ENCODE assay signal across 8 cellular contexts in the genomic region with DNA sequence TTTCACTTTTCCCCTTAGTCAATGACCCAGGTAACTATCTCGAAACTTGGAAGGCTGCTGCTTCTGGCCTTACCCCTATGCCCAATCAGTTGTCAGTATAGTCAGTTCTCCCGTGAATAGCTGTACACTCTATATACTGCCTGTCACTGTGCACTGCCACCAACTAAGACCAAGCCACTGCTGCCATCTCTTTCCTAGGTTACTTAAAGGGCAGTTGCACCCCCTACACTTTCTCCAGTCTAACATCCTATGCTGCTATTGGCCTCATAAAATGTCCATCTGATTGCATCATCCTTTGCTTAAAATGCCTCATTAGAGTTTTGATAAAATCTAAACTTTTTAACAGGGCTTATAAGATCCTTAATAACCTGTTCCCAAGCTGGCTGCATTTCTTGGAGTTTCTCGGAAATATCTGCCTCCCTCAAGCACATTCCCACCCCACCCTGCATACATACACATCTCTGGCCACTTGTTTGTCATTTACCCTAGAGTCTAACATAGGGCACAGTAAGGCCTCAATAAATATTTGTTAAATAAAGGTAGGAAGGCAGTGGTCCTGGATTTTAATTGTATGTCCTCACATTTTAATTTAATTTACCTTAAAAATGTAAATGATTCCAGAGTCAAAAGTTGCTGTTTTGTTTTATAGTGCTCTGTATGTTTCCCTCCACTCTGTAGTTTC. TPM values are rescaled to one million over a fixed set of nuclear protein-coding genes. Genes with fewer than 3 reads are reported as not detected.
DNase-seq lines count a peak whose midpoint lies in the region; ATAC-seq and TF ChIP-seq lines count a peak whose summit lies in the region.

No MANE protein-coding gene starts in this region.

- peaks cover 80% of the 10 kb centered on the region for H3K4me1 Mint-ChIP-seq in dendritic cell treated with granulocyte-macrophage colony-stimulating factor and Interleukin-4, amounts not matched to agents 40 ng/mL and 50 ng/mL, for 4 days (ENCODE audit: low read depth)
- H3K4me1 Mint-ChIP-seq in endothelial cell (ENCODE audit: unreplicated experiment) = peaks cover 11% of the 10 kb centered on the region

- ATAC-seq in Right ventricle myocardium inferior (no peak), aorta (ENCODE audit: low FRiP score) (no peak)

- TF ChIP-seq CTCF in right atrium auricular region (IDR thresholded peaks at IDR 0.05) = no peak
- no peak for TF ChIP-seq CTCF in endothelial cell (IDR thresholded peaks at IDR 0.05; ENCODE audit: unreplicated experiment)

- no peaks in the 10 kb centered on the region for H3K9me3 Mint-ChIP-seq in dendritic cell treated with granulocyte-macrophage colony-stimulating factor and Interleukin-4, amounts not matched to agents 40 ng/mL and 50 ng/mL, for 4 days
- no peaks in the 10 kb centered on the region for H3K9me3 Mint-ChIP-seq in endothelial cell (ENCODE audit: unreplicated experiment)

- H3K27ac Mint-ChIP-seq in dendritic cell treated with granulocyte-macrophage colony-stimulating factor and Interleukin-4, amounts not matched to agents 40 ng/mL and 50 ng/mL, for 4 days = peak overlapping the region; percentile 77
- no peak overlapping the region for H3K27ac Mint-ChIP-seq in endothelial cell (ENCODE audit: unreplicated experiment)

- intact Hi-C loops in Right ventricle myocardium inferior (cut with DNase I) = no loop called here
- intact Hi-C loops in dendritic cell treated with granulocyte-macrophage colony-stimulating factor and Interleukin-4, amounts not matched to agents 40 ng/mL and 50 ng/mL, for 4 days (cut with micrococcal nuclease) = loop anchor here (5.0 kb wide), 1 partner anchor 34 kb away; a partner anchor contains a TSS
- intact Hi-C loops in aorta (cut with DNase I) = loop anchor here in 1 of 2 donors (5.0 kb wide), 1 partner anchor 36 kb away; no protein-coding TSS in a partner anchor

- H3K9me3 ChIP-seq in right atrium auricular region (no peaks in the 10 kb centered on the region), aorta (ENCODE audit: control insufficient read depth, low read length) (no peaks in the 10 kb centered on the region)

- no peak overlapping the region for H3K4me3 Mint-ChIP-seq in dendritic cell treated with granulocyte-macrophage colony-stimulating factor and Interleukin-4, amounts not matched to agents 40 ng/mL and 50 ng/mL, for 4 days
- H3K4me3 Mint-ChIP-seq in endothelial cell (ENCODE audit: unreplicated experiment) = no peak overlapping the region

- H3K4me3 ChIP-seq in right atrium auricular region (no peak overlapping the region), aorta (ENCODE audit: low read length in 2 of 2) (no peak overlapping the region)

- peak overlapping the region; percentile 10 to 72 for H3K27ac ChIP-seq in right atrium auricular region
- H3K27ac ChIP-seq in aorta (ENCODE audit: low read depth in 1 of 2, low read length in 2 of 2) = peak overlapping the region; percentile 47 to 85

- H3K4me1 ChIP-seq in right atrium auricular region = peaks cover 0 to 10% of the 10 kb centered on the region in 2 donors
- peaks cover 3 to 4% of the 10 kb centered on the region in 2 donors for H3K4me1 ChIP-seq in aorta (ENCODE audit: control insufficient read depth in 1 of 2, insufficient read depth in 2 of 2, low read length in 2 of 2)

- peaks cover 17% of the 10 kb centered on the region for H3K36me3 Mint-ChIP-seq in dendritic cell treated with granulocyte-macrophage colony-stimulating factor and Interleukin-4, amounts not matched to agents 40 ng/mL and 50 ng/mL, for 4 days (ENCODE audit: low read depth)
- H3K36me3 Mint-ChIP-seq in endothelial cell (ENCODE audit: low read depth, unreplicated experiment) = peaks cover 4% of the 10 kb centered on the region

- no peaks in the 10 kb centered on the region for H3K27me3 Mint-ChIP-seq in dendritic cell treated with granulocyte-macrophage colony-stimulating factor and Interleukin-4, amounts not matched to agents 40 ng/mL and 50 ng/mL, for 4 days
- peaks cover 5% of the 10 kb centered on the region for H3K27me3 Mint-ChIP-seq in endothelial cell (ENCODE audit: unreplicated experiment)

- no peaks in the 10 kb centered on the region for H3K27me3 ChIP-seq in right atrium auricular region
- H3K27me3 ChIP-seq in aorta (ENCODE audit: control insufficient read depth in 1 of 2, insufficient read depth in 2 of 2, low read length in 1 of 2) = no peaks in the 10 kb centered on the region

- DNase-seq in right atrium auricular region (ENCODE audit: low spot score) (no peak), Right ventricle myocardium inferior (ENCODE audit: missing footprints) (no peak), M059J (ENCODE audit: low read depth) (peak; percentile 36), aorta (no peak), endothelial cell (ENCODE audit: low spot score) (no peak), NCI-H146 treated with DMSO at 0.1 percent for 48 hours (lab: John Stamatoyannopoulos, UW; ENCODE audit: unreplicated experiment) (no peak), NCI-H748 treated with DMSO at 0.1 percent for 48 hours (lab: John Stamatoyannopoulos, UW) (no peak)

- WGBS in aorta, 2 donors = 72 to 74% methylated on average over 3 of the region's 3 CpGs

- H3K36me3 ChIP-seq in right atrium auricular region = no peaks in the 10 kb centered on the region
- no peaks in the 10 kb centered on the region for H3K36me3 ChIP-seq in aorta (ENCODE audit: control insufficient read depth in 1 of 2, insufficient read depth in 2 of 2, low read length in 1 of 2)

RNA-seq across cellular contexts. Expression of a gene that starts 32.7 kb away (rescaled TPM):
- 1 to 10 TPM; 5.6 to 8.9 TPM for total RNA-seq in right atrium auricular region
- total RNA-seq in Right ventricle myocardium inferior = 17.8 TPM
- 8.4 and 18.4 TPM in 2 replicates for total RNA-seq in M059J (2014; rRNA removed; shearing (Covaris generic))
- 10 to 100 TPM; 17.8 to 26.9 TPM for total RNA-seq in aorta
- polyA plus RNA-seq in aorta = 10 to 100 TPM; 13.7 to 32.2 TPM
- 7.9 TPM for total RNA-seq in endothelial cell (ENCODE audit: unreplicated experiment)
